19 cellular contexts compared by ENCODE assay signal in the genomic region with DNA sequence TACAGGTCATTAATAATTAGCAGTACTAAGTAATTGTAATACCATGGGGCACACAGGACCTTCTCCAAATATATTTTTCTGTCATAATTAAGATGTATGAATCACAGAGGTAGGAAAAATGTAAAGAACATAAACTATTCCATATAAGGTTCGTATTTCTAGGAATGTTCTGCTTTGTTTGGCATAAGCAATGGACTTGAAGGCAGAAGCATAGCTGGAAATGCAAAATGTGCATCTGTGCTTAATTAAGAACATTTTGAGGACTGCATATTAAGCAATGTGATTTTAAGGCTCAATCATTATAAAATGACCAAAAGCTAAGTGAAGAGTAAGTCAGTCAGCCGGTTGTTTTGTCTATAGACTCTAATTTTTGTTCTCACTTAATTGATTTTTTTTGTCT.
DNase-seq lines count a peak whose midpoint lies in the region; ATAC-seq and TF ChIP-seq lines count a peak whose summit lies in the region.
"Had no signal": no experiment of that assay in that cellular context is flagged by ENCODE, and none has a peak within 500 bp of the region (broad histone marks: within the 10 kb centered on the region; RNA-seq: fewer than 3 reads in every experiment).

No MANE protein-coding gene starts in this region.

- H3K4me3 Mint-ChIP-seq in nephron, result no peak overlapping the region
- H3K4me3 Mint-ChIP-seq: IgD-negative memory B cell had no signal

- TF ChIP-seq CTCF in fibroblast of mammary gland (conservative IDR thresholded peaks at IDR 0.05; ENCODE audit: control insufficient read depth, insufficient read depth, low read depth, low read length) (no peak), nephron (IDR thresholded peaks at IDR 0.05; ENCODE audit: unreplicated experiment in 3 of 3) (no peak)

- no peaks in the 10 kb centered on the region for H3K4me1 ChIP-seq in adipocyte (ENCODE audit: control insufficient read depth, insufficient read depth, low read length)

- H3K36me3 Mint-ChIP-seq in nephron (ENCODE audit: low read depth), result no peaks in the 10 kb centered on the region
- H3K36me3 Mint-ChIP-seq: IgD-negative memory B cell had no signal

- H3K4me3 ChIP-seq in adipocyte (ENCODE audit: low read length) (no peak overlapping the region), fibroblast of mammary gland (ENCODE audit: control insufficient read depth, low read depth, low read length) (no peak overlapping the region)

- no peaks in the 10 kb centered on the region for H3K9me3 Mint-ChIP-seq in nephron

- H3K36me3 ChIP-seq in adipocyte (ENCODE audit: control insufficient read depth, insufficient read depth, low read length, severe bottlenecking), result no peaks in the 10 kb centered on the region

- no peaks in the 10 kb centered on the region for H3K27me3 ChIP-seq in adipocyte (replicated peaks; ENCODE audit: control insufficient read depth, insufficient read depth, low read length)

- ATAC-seq in GM21360 (IDR thresholded peaks at IDR 0.05; ENCODE audit: unreplicated experiment), result no peak

- peaks cover 3% of the 10 kb centered on the region for H3K27me3 Mint-ChIP-seq in nephron (ENCODE audit: low read depth)
- H3K27me3 Mint-ChIP-seq: IgD-negative memory B cell had no signal

- no peaks in the 10 kb centered on the region for H3K9me3 ChIP-seq in adipocyte (ENCODE audit: control insufficient read depth, low read length)

- no peak overlapping the region for H3K9ac ChIP-seq in adipocyte (ENCODE audit: low read length)

- peak overlapping the region in 2 of 3 experiments; percentile 15 to 63 for H3K27ac Mint-ChIP-seq in nephron
- H3K27ac Mint-ChIP-seq: IgD-negative memory B cell had no signal

- peaks cover 10% of the 10 kb centered on the region for H3K4me1 Mint-ChIP-seq in nephron
- H3K4me1 Mint-ChIP-seq: IgD-negative memory B cell had no signal

- DNase-seq in AG20443 (ENCODE audit: low spot score) (peak; percentile 40), adipocyte (ENCODE audit: low read depth) (peak; percentile 93), fibroblast of mammary gland (ENCODE audit: low read depth) (peak; percentile 72), foreskin melanocyte (no peak), NCI-H1092 treated with DMSO at 0.1 percent for 48 hours (lab: John Stamatoyannopoulos, UW) (no peak)
- no peak for DNase-seq in stimulated activated naive CD4-positive, alpha-beta T cell treated with Interleukin-2 at 50 U/mL for 16 hours (lab: John Stamatoyannopoulos, UW)
- DNase-seq: ACHN; C1 segment of cervical spinal cord; DND-41; GDM1; NCI-H1417; NCI-H1930; NCI-H2171; NCI-H446 treated with DMSO at 0.1 percent for 48 hours; NK-92 treated with Interleukin-12 subunit alpha and Interleukin-12 subunit beta, amount 100 ng/mL, for 24 hours; SHP77 treated with DMSO at 0.1 percent for 48 hours had no signal

Comparison
In these comparisons a context has a peak if more than half of its experiments do, and no peak if none do; other contexts are left out.
1. DNase-seq: peak in AG20443 (single experiment), adipocyte (single experiment) and fibroblast of mammary gland (single experiment); none in foreskin melanocyte (single experiment), NCI-H1092 treated with DMSO at 0.1 percent for 48 hours (single experiment) and stimulated activated naive CD4-positive, alpha-beta T cell treated with Interleukin-2 at 50 U/mL for 16 hours (single experiment).